1 cellular context compared by ENCODE assay signal in genomic region chr5:1212271-1212670, GRCh38.
TF ChIP-seq lines count a peak whose summit lies in the region.

No MANE protein-coding gene starts in this region.

TF ChIP-seq in SK-N-SH, 30 proteins besides CTCF, POLR2A, EP300 and RAD21:
- no peak for TF ChIP-seq SMC3 (IDR thresholded peaks at IDR 0.05; ENCODE audit: low read depth, low read length)
- TF ChIP-seq, protein P1, sequence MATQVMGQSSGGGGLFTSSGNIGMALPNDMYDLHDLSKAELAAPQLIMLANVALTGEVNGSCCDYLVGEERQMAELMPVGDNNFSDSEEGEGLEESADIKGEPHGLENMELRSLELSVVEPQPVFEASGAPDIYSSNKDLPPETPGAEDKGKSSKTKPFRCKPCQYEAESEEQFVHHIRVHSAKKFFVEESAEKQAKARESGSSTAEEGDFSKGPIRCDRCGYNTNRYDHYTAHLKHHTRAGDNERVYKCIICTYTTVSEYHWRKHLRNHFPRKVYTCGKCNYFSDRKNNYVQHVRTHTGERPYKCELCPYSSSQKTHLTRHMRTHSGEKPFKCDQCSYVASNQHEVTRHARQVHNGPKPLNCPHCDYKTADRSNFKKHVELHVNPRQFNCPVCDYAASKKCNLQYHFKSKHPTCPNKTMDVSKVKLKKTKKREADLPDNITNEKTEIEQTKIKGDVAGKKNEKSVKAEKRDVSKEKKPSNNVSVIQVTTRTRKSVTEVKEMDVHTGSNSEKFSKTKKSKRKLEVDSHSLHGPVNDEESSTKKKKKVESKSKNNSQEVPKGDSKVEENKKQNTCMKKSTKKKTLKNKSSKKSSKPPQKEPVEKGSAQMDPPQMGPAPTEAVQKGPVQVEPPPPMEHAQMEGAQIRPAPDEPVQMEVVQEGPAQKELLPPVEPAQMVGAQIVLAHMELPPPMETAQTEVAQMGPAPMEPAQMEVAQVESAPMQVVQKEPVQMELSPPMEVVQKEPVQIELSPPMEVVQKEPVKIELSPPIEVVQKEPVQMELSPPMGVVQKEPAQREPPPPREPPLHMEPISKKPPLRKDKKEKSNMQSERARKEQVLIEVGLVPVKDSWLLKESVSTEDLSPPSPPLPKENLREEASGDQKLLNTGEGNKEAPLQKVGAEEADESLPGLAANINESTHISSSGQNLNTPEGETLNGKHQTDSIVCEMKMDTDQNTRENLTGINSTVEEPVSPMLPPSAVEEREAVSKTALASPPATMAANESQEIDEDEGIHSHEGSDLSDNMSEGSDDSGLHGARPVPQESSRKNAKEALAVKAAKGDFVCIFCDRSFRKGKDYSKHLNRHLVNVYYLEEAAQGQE (IDR thresholded peaks at IDR 0.05; ENCODE audit: low read depth, low read length), result no peak
- TF ChIP-seq YY1 (IDR thresholded peaks at IDR 0.05; ENCODE audit: low read depth), result no peak
- TF ChIP-seq MEF2A (IDR thresholded peaks at IDR 0.05; ENCODE audit: borderline replicate concordance, low read depth), result no peak
- TF ChIP-seq POLR2AphosphoS5 (IDR thresholded peaks at IDR 0.05; ENCODE audit: low read depth, low read length), result no peak
- TF ChIP-seq JUND (IDR thresholded peaks at IDR 0.05), result no peak
- TF ChIP-seq TCF12 (IDR thresholded peaks at IDR 0.05), result no peak
- TF ChIP-seq ZBTB33 (IDR thresholded peaks at IDR 0.05; ENCODE audit: borderline replicate concordance, low read depth), result no peak
